ENCODE assay signal across 9 cellular contexts in the genomic region with DNA sequence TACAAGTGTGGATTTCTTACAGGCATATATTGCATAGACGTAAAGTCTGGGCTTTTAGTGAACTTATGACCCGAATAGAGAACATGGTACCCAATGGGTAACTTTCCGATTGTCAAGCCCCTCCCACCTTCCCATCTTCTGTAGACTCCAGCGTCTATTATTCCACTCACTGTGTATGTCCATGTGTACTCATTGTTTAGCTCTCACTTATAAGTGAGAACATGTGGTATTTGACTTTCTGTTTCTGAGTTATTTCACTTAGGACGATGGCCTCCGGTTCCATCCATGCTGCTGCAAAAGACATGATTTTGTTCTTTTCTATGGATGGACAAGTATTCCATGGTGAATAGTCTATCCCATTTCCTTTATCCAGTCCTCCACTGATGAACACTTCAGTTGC.
"Had no signal": no experiment of that assay in that cellular context is flagged by ENCODE, and none has a peak within 500 bp of the region (broad histone marks: within the 10 kb centered on the region; RNA-seq: fewer than 3 reads in every experiment).

No MANE protein-coding gene starts in this region.

- H3K4me3 ChIP-seq: SJSA1 had no signal

- H3K27ac Mint-ChIP-seq: immature natural killer cell; natural killer cell treated with Interleukin-12 subunit alpha and Interleukin-12 subunit beta and Interleukin-15 and Interleukin-18, amount 100 ng/mL, for 72 hours had no signal

- H3K27ac ChIP-seq: epithelial cell of prostate, SJSA1 had no signal

- H3K9me3 Mint-ChIP-seq: immature natural killer cell; natural killer cell treated with Interleukin-12 subunit alpha and Interleukin-12 subunit beta and Interleukin-15 and Interleukin-18, amount 100 ng/mL, for 72 hours had no signal

- DNase-seq: activated CD4-positive, CD25-positive, alpha-beta regulatory T cell; foreskin melanocyte; head of caudate nucleus; immature natural killer cell; posterior cingulate gyrus; retina had no signal

- H3K27me3 ChIP-seq: SJSA1 had no signal

- H3K36me3 Mint-ChIP-seq: immature natural killer cell; natural killer cell treated with Interleukin-12 subunit alpha and Interleukin-12 subunit beta and Interleukin-15 and Interleukin-18, amount 100 ng/mL, for 72 hours had no signal

- H3K4me3 Mint-ChIP-seq: immature natural killer cell; natural killer cell treated with Interleukin-12 subunit alpha and Interleukin-12 subunit beta and Interleukin-15 and Interleukin-18, amount 100 ng/mL, for 72 hours had no signal

- H3K36me3 ChIP-seq: SJSA1 had no signal

- H3K9me3 ChIP-seq: SJSA1 had no signal

- H3K4me1 ChIP-seq: SJSA1 had no signal

- ATAC-seq: natural killer cell treated with Interleukin-12 subunit alpha and Interleukin-12 subunit beta and Interleukin-15 and Interleukin-18, amount 100 ng/mL, for 72 hours had no signal
